Comparison of ENCODE assay signal across 17 cellular contexts in the genomic region with DNA sequence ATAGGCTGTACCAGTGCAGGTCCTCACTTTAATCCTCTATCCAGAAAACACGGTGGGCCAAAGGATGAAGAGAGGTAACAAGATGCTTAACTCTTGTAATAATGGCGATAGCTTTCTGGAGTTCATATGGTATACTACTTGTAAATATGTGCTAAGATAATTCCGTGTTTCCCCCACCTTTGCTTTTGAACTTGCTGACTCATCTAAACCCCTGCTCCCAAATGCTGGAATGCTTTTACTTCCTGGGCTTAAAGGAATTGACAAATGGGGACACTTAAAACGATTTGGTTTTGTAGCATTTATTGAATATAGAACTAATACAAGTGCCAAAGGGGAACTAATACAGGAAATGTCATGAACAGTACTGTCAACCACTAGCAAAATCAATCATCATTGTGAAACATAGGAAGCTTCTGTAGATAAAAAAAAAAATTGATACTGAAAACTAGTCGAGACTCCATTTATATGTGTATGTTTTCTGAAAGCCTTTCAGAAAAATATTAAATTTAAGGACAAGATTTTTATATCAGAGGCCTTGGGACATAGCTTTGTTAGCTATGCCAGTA. TPM values are rescaled to one million over a fixed set of nuclear protein-coding genes. Genes with fewer than 3 reads are reported as not detected.
DNase-seq lines count a peak whose midpoint lies in the region; ATAC-seq, FAIRE-seq and TF ChIP-seq lines count a peak whose summit lies in the region.
"Had no signal": no experiment of that assay in that cellular context is flagged by ENCODE, and none has a peak within 500 bp of the region (broad histone marks: within the 10 kb centered on the region; RNA-seq: fewer than 3 reads in every experiment).

No MANE protein-coding gene starts in this region.

- H3K36me3 ChIP-seq in A673 (ENCODE audit: insufficient read depth, low read length, poor library complexity, severe bottlenecking) (peaks cover 77% of the 10 kb centered on the region), OCI-LY3 (replicated peaks; ENCODE audit: low read depth, low read length) (peaks cover 50% of the 10 kb centered on the region), GM12878 (ENCODE audit: control insufficient read depth in 2 of 2, insufficient read depth in 2 of 2, low read length in 1 of 2) (peaks cover 3 to 31% of the 10 kb centered on the region in 2 experiments; a peak in 3 of 4 replicates), right atrium auricular region (peaks cover 67% of the 10 kb centered on the region)

- TF ChIP-seq CTCF in A673 (conservative IDR thresholded peaks at IDR 0.05; ENCODE audit: low read depth, low read length) (no peak), OCI-LY3 (IDR thresholded peaks at IDR 0.05; ENCODE audit: low read depth, low read length) (no peak), GM12878 (IDR thresholded peaks at IDR 0.05 in 2 of 3, conservative IDR thresholded peaks at IDR 0.05 in 1 of 3; ENCODE audit: control insufficient read depth in 2 of 3, extremely low read depth in 1 of 3, insufficient read depth in 1 of 3, low read depth in 3 of 3, low read length in 3 of 3) (no peak), right atrium auricular region (IDR thresholded peaks at IDR 0.05) (no peak), MCF 10A (IDR thresholded peaks at IDR 0.05; ENCODE audit: unreplicated experiment) (no peak)

- H3K79me2 ChIP-seq in OCI-LY3 (ENCODE audit: low read length) (peaks cover 64% of the 10 kb centered on the region), GM12878 (ENCODE audit: control insufficient read depth, insufficient read depth, low read length) (peaks cover 27% of the 10 kb centered on the region)

- H3K27me3 ChIP-seq in A673 (replicated peaks; ENCODE audit: insufficient read depth, low read depth, low read length, poor library complexity) (no peaks in the 10 kb centered on the region), OCI-LY3 (ENCODE audit: low read depth, low read length) (no peaks in the 10 kb centered on the region), GM12878 (replicated peaks in 1 of 2; ENCODE audit: control insufficient read depth in 2 of 2, insufficient read depth in 2 of 2, low read length in 1 of 2) (no peaks in the 10 kb centered on the region), right atrium auricular region (no peaks in the 10 kb centered on the region)
- H3K27me3 ChIP-seq: hepatocyte, upper lobe of right lung had no signal

- H3K4me1 Mint-ChIP-seq in MCF 10A (ENCODE audit: insufficient read depth, unreplicated experiment), result peaks cover 14% of the 10 kb centered on the region

- no peaks in the 10 kb centered on the region for H3K9me3 Mint-ChIP-seq in MCF 10A (ENCODE audit: unreplicated experiment)

- H2AFZ ChIP-seq in OCI-LY3 (ENCODE audit: low read depth, low read length) (no peak overlapping the region), GM12878 (ENCODE audit: control insufficient read depth, low read depth, low read length) (no peak overlapping the region)
- H2AFZ ChIP-seq: hepatocyte had no signal

- H3K4me2 ChIP-seq in OCI-LY3 (ENCODE audit: low read length), result peak overlapping the region; percentile 61
- peak overlapping the region; percentile 7; the same call in 1 of the 2 replicates for H3K4me2 ChIP-seq in GM12878 (ENCODE audit: control insufficient read depth, insufficient read depth)
- H3K4me2 ChIP-seq: hepatocyte had no signal

- no peak for TF ChIP-seq POLR2A in GM12878 (IDR thresholded peaks at IDR 0.05; ENCODE audit: low read depth, low read length)

- H4K20me1 ChIP-seq in OCI-LY3 (ENCODE audit: insufficient read depth, low read length) (peaks cover 56% of the 10 kb centered on the region), GM12878 (ENCODE audit: control insufficient read depth, insufficient read depth) (no peaks in the 10 kb centered on the region)

- in situ Hi-C loops in GM12878 (cut with MboI), result no loop called here

- H3K27me3 Mint-ChIP-seq in MCF 10A (ENCODE audit: insufficient read depth, unreplicated experiment), result no peaks in the 10 kb centered on the region

- ATAC-seq in GM18867 (IDR thresholded peaks at IDR 0.05; ENCODE audit: unreplicated experiment) (peak; percentile 53), GM12878 (peak; percentile 40), GM21526 (IDR thresholded peaks at IDR 0.05; ENCODE audit: low FRiP score, unreplicated experiment) (no peak)
- ATAC-seq: left colon, upper lobe of right lung had no signal

- DNase-seq in A673 (ENCODE audit: low spot score) (no peak), GM12878 (ENCODE audit: low read depth, low spot score) (no peak), right atrium auricular region (ENCODE audit: low spot score) (no peak), cortex of kidney (lab: John Stamatoyannopoulos, UW) (no peak), MCF 10A (ENCODE audit: unreplicated experiment) (no peak)
- DNase-seq: AML-193, aorta, dermis blood vessel endothelial cell, DMS79 treated with DMSO at 0.1 percent for 48 hours, KBM-7, left colon, NCI-H510A, upper lobe of right lung had no signal

- no peak overlapping the region for H3K27ac Mint-ChIP-seq in MCF 10A (ENCODE audit: low read depth, unreplicated experiment)

- H3K27ac ChIP-seq in A673 (ENCODE audit: low read depth, low read length, poor library complexity, severe bottlenecking), result peak overlapping the region; percentile 28
- peak overlapping the region; percentile 56 for H3K27ac ChIP-seq in OCI-LY3 (ENCODE audit: low read length)
- no peak overlapping the region for H3K27ac ChIP-seq in GM12878 (ENCODE audit: control insufficient read depth, insufficient read depth)
- no peak overlapping the region for H3K27ac ChIP-seq in right atrium auricular region
- H3K27ac ChIP-seq: hepatocyte, upper lobe of right lung had no signal

- SMC1A ChIA-PET in GM12878 (lab: Charles Lee; ENCODE audit: uncharacterized antibody, unreplicated experiment), result interaction anchor here (0.9 to 1.0 kb wide), 3 partner anchors 14 to 43 kb away, joined by 3 to 4 read pairs (median 3); no protein-coding TSS in a partner anchor

- H3K9ac ChIP-seq in OCI-LY3 (ENCODE audit: low read length), result no peak overlapping the region
- no peak overlapping the region for H3K9ac ChIP-seq in GM12878 (ENCODE audit: control insufficient read depth, insufficient read depth, low read length)

- WGBS in GM12878 (ENCODE audit: insufficient coverage, insufficient replicate concordance, low lambda C conversion rate, missing lambda C conversion rate), result 58% methylated on average over 5 of the region's 5 CpGs

- no peak for TF ChIP-seq RAD21 in GM12878 (IDR thresholded peaks at IDR 0.05; ENCODE audit: insufficient read depth, low read depth, low read length)

- TF ChIP-seq EP300 in GM12878 (IDR thresholded peaks at IDR 0.05; ENCODE audit: borderline replicate concordance in 1 of 2, control insufficient read depth in 1 of 2, low read depth in 2 of 2, low read length in 2 of 2), result no peak

- POLR2A ChIA-PET in A673 (lab: Charles Lee; ENCODE audit: low non-redundant PET) (no interaction called here), GM12878 (lab: Charles Lee) (interaction anchor here (1.0 kb wide), 1 partner anchor 32 kb away, joined by 9 read pairs; no protein-coding TSS in a partner anchor), MCF 10A (lab: Yijun Ruan, JAX) (interaction anchor here (0.7 to 1.7 kb wide), 4 partner anchors 9 to 1176 kb away, joined by 3 to 4 read pairs (median 3); no protein-coding TSS in a partner anchor)

- no peak for FAIRE-seq in GM12878 (lab: Jason Lieb, UNC)

- CTCF ChIA-PET in A673 (lab: Charles Lee), result no interaction called here
- CTCF ChIA-PET in GM12878 (lab: Yijun Ruan, JAX), result interaction anchor here (1.6 kb wide), 1 partner anchor 119 kb away, joined by 4 read pairs; no protein-coding TSS in a partner anchor
- CTCF ChIA-PET in MCF 10A (lab: Yijun Ruan, JAX), result interaction anchor here (0.5 to 0.7 kb wide), 4 partner anchors 38 to 1800 kb away, joined by 3 to 4 read pairs (median 3); no protein-coding TSS in a partner anchor

- no peak overlapping the region for H3K4me3 Mint-ChIP-seq in MCF 10A (ENCODE audit: unreplicated experiment)

- H3K4me3 ChIP-seq in A673 (ENCODE audit: low read depth, low read length, poor library complexity, severe bottlenecking) (no peak overlapping the region), OCI-LY3 (ENCODE audit: low read length) (peak overlapping the region; percentile 15; the same call in 1 of the 2 replicates), GM12878 (no peak overlapping the region), right atrium auricular region (no peak overlapping the region)
- H3K4me3 ChIP-seq: hepatocyte, upper lobe of right lung had no signal

- peaks cover 37% of the 10 kb centered on the region for H3K4me1 ChIP-seq in A673 (ENCODE audit: insufficient read depth, low read length, poor library complexity, severe bottlenecking)
- H3K4me1 ChIP-seq in OCI-LY3 (ENCODE audit: low read length), result peaks cover 50% of the 10 kb centered on the region
- peaks cover 17% of the 10 kb centered on the region for H3K4me1 ChIP-seq in GM12878 (ENCODE audit: control insufficient read depth, insufficient read depth, low read length)
- peaks cover 0 to 36% of the 10 kb centered on the region in 2 donors for H3K4me1 ChIP-seq in right atrium auricular region

- intact Hi-C loops in A673 (cut with micrococcal nuclease; ENCODE audit: unreplicated experiment) (no loop called here), GM12878 (cut with micrococcal nuclease; ENCODE audit: unreplicated experiment) (no loop called here), MCF 10A (cut with micrococcal nuclease) (no loop called here)

- H3K36me3 Mint-ChIP-seq in MCF 10A (ENCODE audit: insufficient read depth, unreplicated experiment), result peaks cover 98% of the 10 kb centered on the region

- RAD21 ChIA-PET in GM12878 (lab: Charles Lee; ENCODE audit: unreplicated experiment), result interaction anchor here (0.7 to 1.2 kb wide), 2 partner anchors 19 to 39 kb away, joined by 3 read pairs; no protein-coding TSS in a partner anchor

- no TSS peak for BruUV-seq in A673 (replicated peaks; lab: Mats Ljungman, UMichigan)
- no TSS peak for BruUV-seq in GM12878 (replicated peaks; lab: Mats Ljungman, UMichigan)
- BruUV-seq in MCF 10A (replicated peaks; lab: Mats Ljungman, UMichigan), result no TSS peak

- H3K9me3 ChIP-seq in A673 (ENCODE audit: low read depth, low read length, poor library complexity, severe bottlenecking), result no peaks in the 10 kb centered on the region
- H3K9me3 ChIP-seq in OCI-LY3 (ENCODE audit: insufficient read depth, low read length), result no peaks in the 10 kb centered on the region
- H3K9me3 ChIP-seq in GM12878 (replicated peaks; ENCODE audit: control insufficient read depth, insufficient read depth, low read length), result no peaks in the 10 kb centered on the region
- no peaks in the 10 kb centered on the region for H3K9me3 ChIP-seq in right atrium auricular region
- H3K9me3 ChIP-seq: upper lobe of right lung had no signal

RNA-seq across cellular contexts. Expression of gene SOD1, which starts 7.0 kb away (rescaled TPM):
- total RNA-seq in A673 (2021) (373 and 380 TPM in 2 replicates), GM12878 (2014; rRNA removed) (171 and 193 TPM in 2 replicates), GM12878 (2014; rRNA removed; fragmentation: Illumina TruSeq; extraction: Trizol) (265 and 275 TPM in 2 replicates), GM12878 (2021) (213 and 226 TPM in 2 replicates), right atrium auricular region (100 to 1,000 TPM; 321 to 332 TPM), MCF 10A (2022) (224 and 239 TPM in 2 replicates)
- total RNA-seq in GM12878 (2013; cell fraction: nucleolus; rRNA removed), result 23.7 and 26.1 TPM in 2 replicates
- 241 TPM for polyA plus RNA-seq in GM12878 (2011; ENCODE audit: low read depth)
- polyA plus RNA-seq in GM12878 (2011; rRNA removed) (352 and 405 TPM in 2 replicates), GM12878 (2014; fragmentation: Illumina TruSeq; extraction: Trizol) (242 and 261 TPM in 2 replicates), GM12878 (2014; fragmentation: Nextera tagmentation; extraction: Ambion mirVana) (100 to 1,000 TPM; 655 to 710 TPM), GM12878 (2014; rRNA removed) (205 and 220 TPM in 2 replicates), GM12878 (2016; fragmentation: Nextera tagmentation; extraction: Ambion mirVana) (100 to 1,000 TPM; 473 to 502 TPM)
- polyA plus RNA-seq in GM12878 (2011; cell fraction: cytosol; rRNA removed), result 251 and 259 TPM in 2 replicates
- polyA plus RNA-seq in GM12878 (2011; cell fraction: nucleus; rRNA removed), result 152 and 159 TPM in 2 replicates
- polyA plus RNA-seq in GM12878 (2012), result 188 and 198 TPM in 2 replicates
- polyA minus RNA-seq in GM12878 (2011; rRNA and poly(A)+ RNA removed), result 145 and 174 TPM in 2 replicates
- polyA minus RNA-seq in GM12878 (2011; cell fraction: cytosol; rRNA and poly(A)+ RNA removed), result 136 and 143 TPM in 2 replicates
- polyA minus RNA-seq in GM12878 (2011; cell fraction: nucleus; rRNA and poly(A)+ RNA removed), result 21.4 and 34.0 TPM in 2 replicates

Comparison
In these comparisons a context has a peak if more than half of its experiments do, and no peak if none do; other contexts are left out.
1. H3K27ac ChIP-seq: peak in A673 (single experiment) and OCI-LY3 (single experiment); none in GM12878 (single experiment) and right atrium auricular region (0 of 2).